ENCODE assay signal across 16 cellular contexts in the genomic region with DNA sequence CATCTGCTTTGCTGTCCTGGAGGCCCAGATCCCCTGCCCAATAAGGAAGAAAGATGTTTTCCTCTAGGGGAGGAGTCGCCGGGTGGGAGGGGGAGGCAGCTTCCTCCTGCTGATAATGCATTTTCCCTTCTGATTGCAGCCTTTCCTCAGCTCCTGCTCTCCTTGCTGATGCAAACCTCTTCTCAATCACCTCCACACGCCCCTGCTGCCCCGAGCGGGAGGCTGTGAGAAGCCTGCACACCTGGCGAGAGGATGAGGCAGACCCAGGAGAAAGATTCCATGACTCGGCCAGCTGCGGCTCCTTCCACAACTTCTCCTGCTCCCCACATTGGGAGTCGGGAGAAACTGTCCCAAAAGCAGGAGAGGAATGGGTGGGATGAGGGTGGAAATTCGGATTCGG. TPM values are rescaled to one million over a fixed set of nuclear protein-coding genes. Genes with fewer than 3 reads are reported as not detected.
DNase-seq lines count a peak whose midpoint lies in the region; ATAC-seq and TF ChIP-seq lines count a peak whose summit lies in the region.
"Had no signal": no experiment of that assay in that cellular context is flagged by ENCODE, and none has a peak within 500 bp of the region (broad histone marks: within the 10 kb centered on the region; RNA-seq: fewer than 3 reads in every experiment).

No MANE protein-coding gene starts in this region.

- no peak overlapping the region for H3K4me2 ChIP-seq in neuronal stem cell (ENCODE audit: insufficient read depth, low read length, poor library complexity, severe bottlenecking)

- no peak overlapping the region for H3K14ac ChIP-seq in neuronal stem cell (ENCODE audit: low read length)

- H3K4ac ChIP-seq in neuronal stem cell (ENCODE audit: low read length): no peak overlapping the region

- peak overlapping the region; percentile 72 for H3K18ac ChIP-seq in neuronal stem cell (ENCODE audit: low read length)

- peaks cover 0 to 5% of the 10 kb centered on the region in 2 donors for H3K4me1 ChIP-seq in neuronal stem cell (ENCODE audit: control insufficient read depth in 2 of 2, insufficient read depth in 1 of 2, low read depth in 1 of 2, low read length in 2 of 2)
- H3K4me1 ChIP-seq: SJSA1 had no signal

- H3K36me3 ChIP-seq in H7 (replicated peaks; ENCODE audit: control insufficient read depth, insufficient read depth, low read length) (no peaks in the 10 kb centered on the region), neuronal stem cell (replicated peaks in 1 of 2; ENCODE audit: control insufficient read depth in 2 of 2, insufficient read depth in 2 of 2, low read length in 2 of 2) (no peaks in the 10 kb centered on the region)
- H3K36me3 ChIP-seq: SJSA1 had no signal

- no peak overlapping the region for H2BK120ac ChIP-seq in neuronal stem cell (ENCODE audit: low read depth, low read length)

- no peak for ATAC-seq in GM21360 (IDR thresholded peaks at IDR 0.05; ENCODE audit: unreplicated experiment)
- no peak for ATAC-seq in activated CD8-positive, alpha-beta T cell treated with anti-CD3 and anti-CD28 coated beads, Interleukin-2, amount 10 ng/mL, durations not matched to agents 7 days and 5 days
- ATAC-seq: Panc1 had no signal

- no peak for TF ChIP-seq CTCF in glutamatergic neuron (IDR thresholded peaks at IDR 0.05; ENCODE audit: partially characterized antibody, unreplicated experiment)

- H2AFZ ChIP-seq in neuronal stem cell (ENCODE audit: low read length): no peak overlapping the region

- CTCF ChIA-PET in activated CD8-positive, alpha-beta T cell treated with anti-CD3 and anti-CD28 coated beads, Interleukin-2, amount 10 ng/mL, durations not matched to agents 7 days and 5 days (lab: Charles Lee): interaction anchor here (1.8 kb wide), 1 partner anchor 15 kb away, joined by 8 read pairs; no protein-coding TSS in a partner anchor

- no peak overlapping the region for H3K23ac ChIP-seq in neuronal stem cell (ENCODE audit: low read depth, low read length, poor library complexity)

- H4K91ac ChIP-seq in neuronal stem cell (ENCODE audit: low read depth, low read length, poor library complexity): no peak overlapping the region

- H2BK12ac ChIP-seq in neuronal stem cell (ENCODE audit: low read length): no peak overlapping the region

- H4K8ac ChIP-seq in neuronal stem cell (ENCODE audit: low read depth, low read length): no peak overlapping the region

- POLR2A ChIA-PET in activated CD8-positive, alpha-beta T cell treated with anti-CD3 and anti-CD28 coated beads, Interleukin-2, amount 10 ng/mL, durations not matched to agents 7 days and 5 days (lab: Charles Lee): no interaction called here

- H3K79me1 ChIP-seq in neuronal stem cell (ENCODE audit: low read depth, low read length): no peaks in the 10 kb centered on the region

- no peak overlapping the region for H3K9ac ChIP-seq in neuronal stem cell (ENCODE audit: low read depth, low read length, poor library complexity)

- H3K27ac Mint-ChIP-seq in glutamatergic neuron (ENCODE audit: unreplicated experiment): peak overlapping the region; percentile 4
- H3K27ac Mint-ChIP-seq in activated CD8-positive, alpha-beta T cell treated with anti-CD3 and anti-CD28 coated beads, Interleukin-2, amount 10 ng/mL, durations not matched to agents 7 days and 5 days: no peak overlapping the region
- H3K27ac Mint-ChIP-seq: CD14-positive monocyte had no signal

- H3K9me3 Mint-ChIP-seq in glutamatergic neuron (ENCODE audit: unreplicated experiment): peaks cover 7% of the 10 kb centered on the region
- no peaks in the 10 kb centered on the region for H3K9me3 Mint-ChIP-seq in activated CD8-positive, alpha-beta T cell treated with anti-CD3 and anti-CD28 coated beads, Interleukin-2, amount 10 ng/mL, durations not matched to agents 7 days and 5 days (ENCODE audit: insufficient read depth)
- H3K9me3 Mint-ChIP-seq: CD14-positive monocyte had no signal

- no peak overlapping the region for H2BK5ac ChIP-seq in neuronal stem cell (ENCODE audit: low read length)

- no peak overlapping the region for H3K27ac ChIP-seq in neuronal stem cell (replicated peaks; ENCODE audit: low read length)
- H3K27ac ChIP-seq: SJSA1 had no signal

- no peaks in the 10 kb centered on the region for H3K36me3 Mint-ChIP-seq in glutamatergic neuron (ENCODE audit: unreplicated experiment)
- H3K36me3 Mint-ChIP-seq in activated CD8-positive, alpha-beta T cell treated with anti-CD3 and anti-CD28 coated beads, Interleukin-2, amount 10 ng/mL, durations not matched to agents 7 days and 5 days (ENCODE audit: low read depth): no peaks in the 10 kb centered on the region
- H3K36me3 Mint-ChIP-seq: CD14-positive monocyte had no signal

- H2AK5ac ChIP-seq in neuronal stem cell (ENCODE audit: low read depth, low read length): no peak overlapping the region

- H3K27me3 Mint-ChIP-seq in glutamatergic neuron (ENCODE audit: unreplicated experiment): peaks cover 7% of the 10 kb centered on the region
- H3K27me3 Mint-ChIP-seq in activated CD8-positive, alpha-beta T cell treated with anti-CD3 and anti-CD28 coated beads, Interleukin-2, amount 10 ng/mL, durations not matched to agents 7 days and 5 days (ENCODE audit: low read depth): peaks cover 39% of the 10 kb centered on the region

- no peak overlapping the region for H3K4me3 Mint-ChIP-seq in glutamatergic neuron (ENCODE audit: unreplicated experiment)
- H3K4me3 Mint-ChIP-seq in activated CD8-positive, alpha-beta T cell treated with anti-CD3 and anti-CD28 coated beads, Interleukin-2, amount 10 ng/mL, durations not matched to agents 7 days and 5 days: no peak overlapping the region

- no peaks in the 10 kb centered on the region for H3K9me3 ChIP-seq in neuronal stem cell (replicated peaks in 1 of 2; ENCODE audit: control insufficient read depth in 2 of 2, insufficient read depth in 1 of 2, low read depth in 1 of 2, low read length in 2 of 2)
- H3K9me3 ChIP-seq: SJSA1 had no signal

- peaks cover 11% of the 10 kb centered on the region for H3K27me3 ChIP-seq in H7 (ENCODE audit: control insufficient read depth, insufficient read depth, low read length)
- peaks cover 0 to 88% (median 4%) of the 10 kb centered on the region in 3 experiments for H3K27me3 ChIP-seq in neuronal stem cell (ENCODE audit: control insufficient read depth in 3 of 3, insufficient read depth in 3 of 3, low read depth in 1 of 3, low read length in 3 of 3)

- WGBS in neuronal stem cell (ENCODE audit: extremely low coverage in 2 of 2, insufficient read length in 2 of 2, insufficient replicate concordance in 1 of 2), 2 donors: no CpG with 5 or more reads among the region's 11 CpGs

- peaks cover 34% of the 10 kb centered on the region for H3K4me1 Mint-ChIP-seq in glutamatergic neuron (ENCODE audit: low read depth, unreplicated experiment)
- H3K4me1 Mint-ChIP-seq in activated CD8-positive, alpha-beta T cell treated with anti-CD3 and anti-CD28 coated beads, Interleukin-2, amount 10 ng/mL, durations not matched to agents 7 days and 5 days (ENCODE audit: low read depth): peaks cover 2% of the 10 kb centered on the region

- H2BK15ac ChIP-seq in neuronal stem cell (ENCODE audit: low read length): peak overlapping the region; percentile 39

- DNase-seq in H7: peak; percentile 85
- peak; percentile 38 for DNase-seq in RPMI8226
- DNase-seq in glutamatergic neuron: no peak
- no peak for DNase-seq in neuronal stem cell (ENCODE audit: low spot score)
- no peak for DNase-seq in NCI-H146 (lab: John Stamatoyannopoulos, UW)
- DNase-seq in activated CD8-positive, alpha-beta T cell treated with anti-CD3 and anti-CD28 coated beads, Interleukin-2, amount 10 ng/mL, durations not matched to agents 7 days and 5 days: no peak
- DNase-seq: ACHN, DND-41, KBM-7, NCI-H187, NCI-H345, NCI-H526 had no signal

- H3K4me3 ChIP-seq in H7 (ENCODE audit: insufficient read depth, low read depth, low read length): no peak overlapping the region
- H3K4me3 ChIP-seq in neuronal stem cell (ENCODE audit: low read length in 2 of 2): no peak overlapping the region
- H3K4me3 ChIP-seq: SJSA1 had no signal

RNA-seq across cellular contexts. Expression of gene NTNG2, which starts 6.9 kb away (rescaled TPM):
- total RNA-seq in H7 (2014; rRNA removed; shearing (Covaris generic)): 1.2 and 2.3 TPM in 2 replicates
- 43.7 TPM for total RNA-seq in glutamatergic neuron (ENCODE audit: unreplicated experiment)
- polyA plus RNA-seq in neuronal stem cell (2013, experiment 1 of 2): 1.6 TPM
- 2.1 TPM for polyA plus RNA-seq in neuronal stem cell (2013, experiment 2 of 2)
- total RNA-seq in activated CD8-positive, alpha-beta T cell treated with anti-CD3 and anti-CD28 coated beads, Interleukin-2, amount 10 ng/mL, durations not matched to agents 7 days and 5 days: 1 to 10 TPM; 3.8 to 4.8 TPM
- total RNA-seq: SJSA1 had no signal

Comparison
In these comparisons a context has a peak if more than half of its experiments do, and no peak if none do; other contexts are left out.
1. DNase-seq: peak in H7 (single experiment) and RPMI8226 (single experiment); none in glutamatergic neuron (single experiment), neuronal stem cell (single experiment), NCI-H146 (single experiment) and activated CD8-positive, alpha-beta T cell treated with anti-CD3 and anti-CD28 coated beads, Interleukin-2, amount 10 ng/mL, durations not matched to agents 7 days and 5 days (single experiment).